In the genomic region with DNA sequence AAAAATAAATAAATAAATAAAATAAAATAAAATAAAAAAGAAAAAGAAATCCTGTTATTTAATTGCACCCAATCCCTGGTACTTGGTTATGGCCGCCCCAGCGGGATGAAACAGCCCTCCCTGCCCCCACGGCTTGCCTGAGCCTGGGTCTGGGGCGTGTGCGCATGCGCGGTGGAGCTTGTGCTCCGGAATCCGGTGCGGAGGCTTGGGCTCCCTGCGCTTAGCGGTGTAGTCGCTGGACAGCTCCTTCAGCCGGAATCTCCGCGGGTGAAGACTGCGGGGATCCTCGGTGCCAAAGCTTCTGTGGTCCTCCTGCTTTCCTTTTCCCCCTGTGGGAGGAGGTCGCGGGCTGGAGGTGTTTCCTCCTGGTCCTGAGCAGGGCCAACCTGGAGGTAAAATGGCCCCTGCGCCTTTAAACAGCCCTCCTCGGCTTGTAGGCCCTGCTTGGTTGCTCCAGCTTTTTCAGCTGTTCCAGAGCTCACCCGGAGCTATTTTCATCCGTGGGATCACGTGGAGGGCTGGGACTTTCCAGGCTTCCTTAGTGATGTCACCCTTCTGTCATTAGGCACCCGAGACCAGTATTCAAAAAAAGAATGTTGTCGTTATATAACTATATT, we compare ENCODE assay signal across 8 cellular contexts. TPM values are rescaled to one million over a fixed set of nuclear protein-coding genes. Genes with fewer than 3 reads are reported as not detected.
DNase-seq lines count a peak whose midpoint lies in the region; ATAC-seq and TF ChIP-seq lines count a peak whose summit lies in the region.

A gene with protein sequence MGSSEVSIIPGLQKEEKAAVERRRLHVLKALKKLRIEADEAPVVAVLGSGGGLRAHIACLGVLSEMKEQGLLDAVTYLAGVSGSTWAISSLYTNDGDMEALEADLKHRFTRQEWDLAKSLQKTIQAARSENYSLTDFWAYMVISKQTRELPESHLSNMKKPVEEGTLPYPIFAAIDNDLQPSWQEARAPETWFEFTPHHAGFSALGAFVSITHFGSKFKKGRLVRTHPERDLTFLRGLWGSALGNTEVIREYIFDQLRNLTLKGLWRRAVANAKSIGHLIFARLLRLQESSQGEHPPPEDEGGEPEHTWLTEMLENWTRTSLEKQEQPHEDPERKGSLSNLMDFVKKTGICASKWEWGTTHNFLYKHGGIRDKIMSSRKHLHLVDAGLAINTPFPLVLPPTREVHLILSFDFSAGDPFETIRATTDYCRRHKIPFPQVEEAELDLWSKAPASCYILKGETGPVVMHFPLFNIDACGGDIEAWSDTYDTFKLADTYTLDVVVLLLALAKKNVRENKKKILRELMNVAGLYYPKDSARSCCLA (minus strand): TSS at position 468 of the 617 bp plus-strand sequence. CDS start 4,288 bp downstream, outside the sequence.

- no peaks in the 10 kb centered on the region for H3K9me3 ChIP-seq in heart left ventricle
- no peaks in the 10 kb centered on the region for H3K9me3 ChIP-seq in trophoblast cell (ENCODE audit: insufficient read depth, low read depth, low read length)
- H3K9me3 ChIP-seq in tibial nerve, result no peaks in the 10 kb centered on the region

- intact Hi-C loops in heart left ventricle (cut with DNase I), result no loop called here

- 0 to 1% (median 0%) methylated on average over 20 to 27 of the region's 27 CpGs for WGBS in heart left ventricle, 4 donors
- WGBS in trophoblast cell (ENCODE audit: extremely low coverage, insufficient coverage, insufficient read length), result no CpG with 5 or more reads among the region's 27 CpGs
- WGBS in tibial nerve, 2 donors, result 0 to 1% methylated on average over 27 of the region's 27 CpGs

- no peaks in the 10 kb centered on the region for H3K79me2 ChIP-seq in trophoblast cell (ENCODE audit: control insufficient read depth, insufficient read depth, low read length, poor library complexity)

- peak; percentile 95 to 96 (median 96) for ATAC-seq in heart left ventricle

- no peak within 1 kb of the TSS for H4K91ac ChIP-seq in trophoblast cell (ENCODE audit: low read depth, low read length)

- H3K4me3 ChIP-seq in heart left ventricle (peak within 1 kb of the TSS; percentile 36 to 68 (median 58)), trophoblast cell (ENCODE audit: low read depth, low read length) (no peak within 1 kb of the TSS), tibial nerve (peak within 1 kb of the TSS; percentile 32 to 59 (median 40))

- no peak within 1 kb of the TSS for H2BK12ac ChIP-seq in trophoblast cell (ENCODE audit: low read length)

- no peaks in the 10 kb centered on the region for H3K79me1 ChIP-seq in trophoblast cell (ENCODE audit: low read length)

- H3K4me2 ChIP-seq in trophoblast cell (ENCODE audit: low read length), result peak within 1 kb of the TSS; percentile 70

- no peak within 1 kb of the TSS for H2BK120ac ChIP-seq in trophoblast cell (ENCODE audit: insufficient read depth, low read length, poor library complexity)

- H3K9ac ChIP-seq in trophoblast cell (ENCODE audit: low read length), result peak within 1 kb of the TSS; percentile 57

- H2AFZ ChIP-seq in trophoblast cell (ENCODE audit: insufficient read depth, low read length, poor library complexity), result no peak within 1 kb of the TSS

- H3K23ac ChIP-seq in trophoblast cell (ENCODE audit: low read length), result no peak within 1 kb of the TSS

- H3K27me3 ChIP-seq in heart left ventricle (no peaks in the 10 kb centered on the region), trophoblast cell (ENCODE audit: insufficient read depth, low read length) (no peaks in the 10 kb centered on the region), tibial nerve (no peaks in the 10 kb centered on the region)

- H4K8ac ChIP-seq in trophoblast cell (ENCODE audit: low read depth, low read length), result no peak within 1 kb of the TSS

- H3K27ac ChIP-seq in heart left ventricle, result peak within 1 kb of the TSS; percentile 87 to 100 (median 96)
- peak within 1 kb of the TSS; percentile 1 for H3K27ac ChIP-seq in trophoblast cell (ENCODE audit: low read depth, low read length)
- H3K27ac ChIP-seq in tibial nerve, result peak within 1 kb of the TSS; percentile 82 to 96 (median 87)

- peak; percentile 95 for DNase-seq in COLO668 (lab: John Stamatoyannopoulos, UW; ENCODE audit: unreplicated experiment)
- peak; percentile 81 for DNase-seq in GOT3 (lab: John Stamatoyannopoulos, UW)
- DNase-seq in NCI-H1417 treated with DMSO at 0.1 percent for 48 hours (lab: John Stamatoyannopoulos, UW), result peak; percentile 45
- DNase-seq in T-helper 1 cell, result peak; percentile 59 to 84 (median 74)
- DNase-seq in amniotic epithelial cell (ENCODE audit: low read depth), result peak; percentile 83
- peak; percentile 93 to 97 (median 94) for DNase-seq in heart left ventricle
- DNase-seq in trophoblast cell, result peak; percentile 93 to 98
- DNase-seq in tibial nerve (ENCODE audit: low spot score in 2 of 2), result peak; percentile 72 to 76

- no peak within 1 kb of the TSS for H3K14ac ChIP-seq in trophoblast cell (ENCODE audit: low read length)

- TF ChIP-seq POLR2A in heart left ventricle (IDR thresholded peaks at IDR 0.05), result peak in 1 of 2 donors; percentile 70
- no peak for TF ChIP-seq POLR2A in tibial nerve (IDR thresholded peaks at IDR 0.05)

- H3K4ac ChIP-seq in trophoblast cell (ENCODE audit: low read depth, low read length), result no peak within 1 kb of the TSS

- no peak within 1 kb of the TSS for H2BK5ac ChIP-seq in trophoblast cell (ENCODE audit: low read depth, low read length, poor library complexity)

- no peak for TF ChIP-seq CTCF in heart left ventricle (IDR thresholded peaks at IDR 0.05)
- peak in 1 of 5 experiments; percentile 16 for TF ChIP-seq CTCF in tibial nerve (IDR thresholded peaks at IDR 0.05)

- no peak within 1 kb of the TSS for H3K18ac ChIP-seq in trophoblast cell (ENCODE audit: low read length)

- peak; percentile 29 to 74 for TF ChIP-seq EP300 in tibial nerve (IDR thresholded peaks at IDR 0.05)

- H3K4me1 ChIP-seq in heart left ventricle (peaks cover 0 to 42% (median 21%) of the 10 kb centered on the region in 12 donors), trophoblast cell (ENCODE audit: control insufficient read depth in 1 of 2, insufficient read depth in 2 of 2, low read length in 2 of 2) (peaks cover 0 to 2% of the 10 kb centered on the region in 2 experiments), tibial nerve (peaks cover 0 to 30% (median 9%) of the 10 kb centered on the region in 4 donors)

- no peak within 1 kb of the TSS for H2AK5ac ChIP-seq in trophoblast cell (ENCODE audit: low read length)

- H3K36me3 ChIP-seq in heart left ventricle, result peaks cover 0 to 7% (median 0%) of the 10 kb centered on the region in 9 donors
- H3K36me3 ChIP-seq in trophoblast cell (ENCODE audit: control insufficient read depth in 1 of 2, insufficient read depth in 2 of 2, low read length in 2 of 2), result peaks cover 5 to 7% of the 10 kb centered on the region in 2 experiments
- H3K36me3 ChIP-seq in tibial nerve, result peaks cover 0 to 11% (median 0%) of the 10 kb centered on the region in 3 donors

- H4K12ac ChIP-seq in trophoblast cell (ENCODE audit: low read depth, low read length), result no peak within 1 kb of the TSS

RNA-seq across cellular contexts. Expression of the gene that starts here (rescaled TPM):
- total RNA-seq in heart left ventricle, result 10 to 100 TPM; 16.6 to 71.5 (median 41.6) TPM
- 10 to 100 TPM; 11.0 to 39.0 TPM for polyA plus RNA-seq in heart left ventricle
- polyA plus RNA-seq in trophoblast cell (2013), result 0.71 and 0.78 TPM in 2 replicates
- total RNA-seq in tibial nerve, result 10 to 100 TPM in 3 of 4 donors, 1 to 10 TPM in 1; 4.6 to 21.0 (median 12.4) TPM

Comparison
In these comparisons a context has a peak if more than half of its experiments do, and no peak if none do; other contexts are left out.
1. DNase-seq: peak in every context shown above with its lines; median percentile 96 in trophoblast cell; 95 in COLO668; 94 in heart left ventricle; 83 in amniotic epithelial cell; 81 in GOT3; 74 in T-helper 1 cell; 74 in tibial nerve; 45 in NCI-H1417 treated with DMSO at 0.1 percent for 48 hours.
2. H3K27ac ChIP-seq: peak in every context shown above with its lines; median percentile 96 in heart left ventricle; 87 in tibial nerve; 1 in trophoblast cell.